1 cellular context compared by ENCODE assay signal in the genomic region with DNA sequence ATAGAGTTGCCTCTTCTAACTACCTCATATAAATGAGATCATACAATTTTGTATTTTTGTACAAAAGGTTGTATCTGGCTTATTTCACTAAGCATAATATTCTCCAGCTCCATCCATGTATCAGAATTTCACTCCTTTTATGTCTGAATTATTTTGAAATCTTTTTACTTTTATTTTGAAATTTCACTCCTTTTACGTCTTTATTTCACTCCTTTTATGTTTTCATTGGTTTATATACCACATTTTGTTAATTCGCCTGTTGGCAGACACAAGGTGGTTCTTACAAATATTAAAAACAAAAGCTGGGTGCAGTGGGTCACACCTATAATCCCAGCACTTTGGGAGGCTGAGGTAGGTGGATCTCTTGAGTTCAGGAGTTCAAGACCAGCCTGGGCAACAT.
TF ChIP-seq lines count a peak whose summit lies in the region.

No MANE protein-coding gene starts in this region.

TF ChIP-seq in GM12878, 131 proteins besides CTCF, POLR2A, EP300 and RAD21:
- TF ChIP-seq EED (IDR thresholded peaks at IDR 0.05; ENCODE audit: low read depth) (no peak), KLF5 (IDR thresholded peaks at IDR 0.05; ENCODE audit: partially characterized antibody) (no peak), SIX5 (IDR thresholded peaks at IDR 0.05; ENCODE audit: low read depth, low read length, severe bottlenecking) (no peak)
